Comparison of ENCODE assay signal across 1 cellular context in genomic region chr11:17790453-17790852, GRCh38.
TF ChIP-seq lines count a peak whose summit lies in the region.

No MANE protein-coding gene starts in this region.

TF ChIP-seq in HepG2, 621 proteins besides CTCF, POLR2A, EP300 and RAD21:
- TF ChIP-seq MXD3 (CRISPR knock-in tag; IDR thresholded peaks at IDR 0.05), result no peak
- no peak for TF ChIP-seq ATF3 (CRISPR knock-in tag; IDR thresholded peaks at IDR 0.05)
- TF ChIP-seq ZNF205 (CRISPR knock-in tag; IDR thresholded peaks at IDR 0.05), result no peak
- no peak for TF ChIP-seq RNF219 (CRISPR knock-in tag; IDR thresholded peaks at IDR 0.05)
- 0 out of 2 replicates have a peak, but pooled peaks have one; percentile 10 for TF ChIP-seq ARID3A (IDR thresholded peaks at IDR 0.05; ENCODE audit: low read depth, low read length)
- peak; percentile 49; the same call in 1 of the 2 replicates for TF ChIP-seq CEBPB (IDR thresholded peaks at IDR 0.05; ENCODE audit: borderline replicate concordance, low read depth, low read length)
- no peak for TF ChIP-seq ZXDC (CRISPR knock-in tag; IDR thresholded peaks at IDR 0.05)
- no peak for TF ChIP-seq KMT2B (CRISPR knock-in tag; IDR thresholded peaks at IDR 0.05)
